In genomic region chr1:88180449-88181108, GRCh38 we compare ENCODE assay signal across 8 cellular contexts.
DNase-seq lines count a peak whose midpoint lies in the region; ATAC-seq and TF ChIP-seq lines count a peak whose summit lies in the region.

No MANE protein-coding gene starts in this region.

- no peaks in the 10 kb centered on the region for H3K9me3 Mint-ChIP-seq in activated CD8-positive, alpha-beta T cell treated with anti-CD3 and anti-CD28 coated beads for 36 hours
- H3K9me3 Mint-ChIP-seq in stimulated activated naive B cell treated with anti-CD40 and anti-IgM and Interleukin-4, amounts not matched to agents 10 μg/mL and 1 μg/mL and 100 μg/mL, for 72 hours, result no peaks in the 10 kb centered on the region

- DNase-seq in DMS114 treated with DMSO at 0.1 percent for 48 hours (lab: John Stamatoyannopoulos, UW; ENCODE audit: unreplicated experiment) (peak; percentile 50), HK-2 (ENCODE audit: unreplicated experiment) (peak; percentile 69), NCI-H82 (lab: John Stamatoyannopoulos, UW) (peak; percentile 91), epidermal melanocyte (ENCODE audit: insufficient read length, low spot score) (peak; percentile 24), myocyte (ENCODE audit: low read depth) (peak; percentile 76)
- peak; percentile 68 for DNase-seq in activated CD8-positive, alpha-beta T cell treated with anti-CD3 and anti-CD28 coated beads for 36 hours
- DNase-seq in stimulated activated naive B cell treated with anti-CD40 and anti-IgM and Interleukin-4, amounts not matched to agents 10 μg/mL and 1 μg/mL and 100 μg/mL, for 72 hours, result peak; percentile 55

- peak; percentile 97 for ATAC-seq in GM21381 (IDR thresholded peaks at IDR 0.05; ENCODE audit: unreplicated experiment)
- ATAC-seq in activated CD8-positive, alpha-beta T cell treated with anti-CD3 and anti-CD28 coated beads for 36 hours, result peak; percentile 90
- ATAC-seq in stimulated activated naive B cell treated with anti-CD40 and anti-IgM and Interleukin-4, amounts not matched to agents 10 μg/mL and 1 μg/mL and 100 μg/mL, for 72 hours (replicated peaks), result peak; percentile 99 to 100

- POLR2A ChIA-PET in activated CD8-positive, alpha-beta T cell treated with anti-CD3 and anti-CD28 coated beads for 36 hours (lab: Charles Lee), result no interaction called here

- CTCF ChIA-PET in activated CD8-positive, alpha-beta T cell treated with anti-CD3 and anti-CD28 coated beads for 36 hours (lab: Charles Lee), result interaction anchor here (0.6 to 2.1 kb wide), 24 partner anchors 10 to 475 kb away, joined by 3 to 13 read pairs (median 3); no protein-coding TSS in a partner anchor

- intact Hi-C loops in activated CD8-positive, alpha-beta T cell treated with anti-CD3 and anti-CD28 coated beads for 36 hours (cut with micrococcal nuclease), result loop anchor here (5.0 kb wide), 1 partner anchor 417 kb away; no protein-coding TSS in a partner anchor

- no peaks in the 10 kb centered on the region for H3K36me3 Mint-ChIP-seq in activated CD8-positive, alpha-beta T cell treated with anti-CD3 and anti-CD28 coated beads for 36 hours (ENCODE audit: low read depth)
- no peaks in the 10 kb centered on the region for H3K36me3 Mint-ChIP-seq in stimulated activated naive B cell treated with anti-CD40 and anti-IgM and Interleukin-4, amounts not matched to agents 10 μg/mL and 1 μg/mL and 100 μg/mL, for 72 hours

- peak; percentile 66 for TF ChIP-seq CTCF in activated CD8-positive, alpha-beta T cell treated with anti-CD3 and anti-CD28 coated beads for 36 hours (IDR thresholded peaks at IDR 0.05)

- H3K4me3 Mint-ChIP-seq in activated CD8-positive, alpha-beta T cell treated with anti-CD3 and anti-CD28 coated beads for 36 hours, result no peak overlapping the region
- no peak overlapping the region for H3K4me3 Mint-ChIP-seq in stimulated activated naive B cell treated with anti-CD40 and anti-IgM and Interleukin-4, amounts not matched to agents 10 μg/mL and 1 μg/mL and 100 μg/mL, for 72 hours

- no peaks in the 10 kb centered on the region for H3K4me1 Mint-ChIP-seq in activated CD8-positive, alpha-beta T cell treated with anti-CD3 and anti-CD28 coated beads for 36 hours (ENCODE audit: low read depth)
- H3K4me1 Mint-ChIP-seq in stimulated activated naive B cell treated with anti-CD40 and anti-IgM and Interleukin-4, amounts not matched to agents 10 μg/mL and 1 μg/mL and 100 μg/mL, for 72 hours, result peaks cover 2 to 16% of the 10 kb centered on the region in 2 donors

- peaks cover 2% of the 10 kb centered on the region for H3K27me3 Mint-ChIP-seq in activated CD8-positive, alpha-beta T cell treated with anti-CD3 and anti-CD28 coated beads for 36 hours
- peaks cover 0 to 4% of the 10 kb centered on the region in 2 donors for H3K27me3 Mint-ChIP-seq in stimulated activated naive B cell treated with anti-CD40 and anti-IgM and Interleukin-4, amounts not matched to agents 10 μg/mL and 1 μg/mL and 100 μg/mL, for 72 hours

- H3K27ac Mint-ChIP-seq in activated CD8-positive, alpha-beta T cell treated with anti-CD3 and anti-CD28 coated beads for 36 hours, result no peak overlapping the region
- no peak overlapping the region for H3K27ac Mint-ChIP-seq in stimulated activated naive B cell treated with anti-CD40 and anti-IgM and Interleukin-4, amounts not matched to agents 10 μg/mL and 1 μg/mL and 100 μg/mL, for 72 hours

Comparison
In these comparisons a context has a peak if more than half of its experiments do, and no peak if none do; other contexts are left out.
1. Peak in every context shown above with its lines: DNase-seq and ATAC-seq.
2. DNase-seq: peak in every context shown above with its lines; median percentile 91 in NCI-H82; 76 in myocyte; 69 in HK-2; 68 in activated CD8-positive, alpha-beta T cell treated with anti-CD3 and anti-CD28 coated beads for 36 hours; 55 in stimulated activated naive B cell treated with anti-CD40 and anti-IgM and Interleukin-4, amounts not matched to agents 10 μg/mL and 1 μg/mL and 100 μg/mL, for 72 hours; 50 in DMS114 treated with DMSO at 0.1 percent for 48 hours; 24 in epidermal melanocyte.